31 cellular contexts compared by ENCODE assay signal in the genomic region with DNA sequence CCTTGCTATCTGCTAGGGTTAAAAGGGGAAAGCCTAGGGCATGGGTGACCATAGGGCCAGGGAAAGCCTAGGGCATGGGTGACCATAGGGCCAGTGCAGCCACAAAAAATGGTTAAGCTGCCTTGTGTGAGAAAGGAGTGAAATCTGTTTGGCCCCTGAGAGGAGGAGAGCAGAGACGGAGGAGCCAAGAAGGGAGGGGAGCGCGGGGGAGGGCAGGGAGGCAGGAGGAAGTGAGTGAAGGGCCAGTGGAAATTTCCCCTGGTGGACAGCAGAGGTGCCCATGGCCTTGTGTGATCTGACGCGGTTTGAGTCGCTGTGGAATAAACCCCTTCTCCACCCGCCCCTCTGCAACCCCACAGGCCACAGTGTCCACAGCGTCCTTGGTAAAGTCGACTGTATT. TPM values are rescaled to one million over a fixed set of nuclear protein-coding genes. Genes with fewer than 3 reads are reported as not detected.
"Had no signal": no experiment of that assay in that cellular context is flagged by ENCODE, and none has a peak within 500 bp of the region (broad histone marks: within the 10 kb centered on the region; RNA-seq: fewer than 3 reads in every experiment).

No MANE protein-coding gene starts in this region.

- H3K27ac Mint-ChIP-seq: memory B cell; mesothelial cell of epicardium; natural killer cell; stimulated activated memory B cell treated with anti-CD40 and anti-IgM and Interleukin-4, amounts not matched to agents 10 μg/mL and 1 μg/mL and 100 μg/mL, for 72 hours had no signal

- H3K4me1 ChIP-seq: colonic mucosa, neural progenitor cell had no signal

- DNase-seq: colonic mucosa; effector CD4-positive, alpha-beta T cell; foreskin melanocyte; kidney; left cardiac atrium; left ventricle myocardium inferior; lower lobe of right lung; natural killer cell; occipital lobe; pancreas; stimulated activated CD4-positive, alpha-beta T cell treated with anti-CD3 and anti-CD28 coated beads, Interleukin-15, amount 100 ng/mL, for 24 hours; stimulated activated CD4-positive, alpha-beta T cell treated with anti-CD3 and anti-CD28 coated beads, Interleukin-1b, Interleukin-23, amount 100 ng/mL, for 48 hours; stimulated activated CD4-positive, alpha-beta T cell treated with anti-CD3 and anti-CD28 coated beads, Interleukin-4, amount 100 ng/mL, for 24 hours; stimulated activated naive CD8-positive, alpha-beta T cell treated with anti-CD3 and anti-CD28 coated beads, Interleukin-15, amount 100 ng/mL, for 72 hours; transverse colon had no signal

- H3K9me3 ChIP-seq: colonic mucosa, left ventricle myocardium inferior, lower lobe of right lung, pancreas, prostate gland, spleen, thoracic aorta, transverse colon had no signal

- H3K27ac ChIP-seq: colonic mucosa, hepatocyte, left ventricle myocardium inferior, lower lobe of right lung, neural progenitor cell, pancreas, prostate gland, spleen, thoracic aorta, transverse colon had no signal

- H2AFZ ChIP-seq: hepatocyte, neural progenitor cell had no signal

- H3K9ac ChIP-seq: neural progenitor cell had no signal

- H3K27me3 Mint-ChIP-seq: stimulated activated naive CD8-positive, alpha-beta T cell treated with anti-CD3 and anti-CD28 coated beads, Interleukin-15, amount 100 ng/mL, for 72 hours had no signal

- H3K4me3 ChIP-seq: colonic mucosa, hepatocyte, left ventricle myocardium inferior, lower lobe of right lung, neural progenitor cell, pancreas, prostate gland, spleen, thoracic aorta, transverse colon had no signal

- H3K4me2 ChIP-seq: hepatocyte, neural progenitor cell had no signal

- H3K79me2 ChIP-seq: hepatocyte had no signal

- H3K36me3 ChIP-seq: colonic mucosa, left ventricle myocardium inferior, lower lobe of right lung, neural progenitor cell, pancreas, prostate gland, spleen, thoracic aorta, transverse colon had no signal

- H3K36me3 Mint-ChIP-seq: memory B cell; mesothelial cell of epicardium; natural killer cell; neural progenitor cell; stimulated activated memory B cell treated with anti-CD40 and anti-IgM and Interleukin-4, amounts not matched to agents 10 μg/mL and 1 μg/mL and 100 μg/mL, for 72 hours had no signal

- H3K4me3 Mint-ChIP-seq: memory B cell; mesothelial cell of epicardium; natural killer cell; neural progenitor cell; stimulated activated memory B cell treated with anti-CD40 and anti-IgM and Interleukin-4, amounts not matched to agents 10 μg/mL and 1 μg/mL and 100 μg/mL, for 72 hours; stimulated activated naive CD8-positive, alpha-beta T cell treated with anti-CD3 and anti-CD28 coated beads, Interleukin-15, amount 100 ng/mL, for 72 hours had no signal

- ATAC-seq: left cardiac atrium; lower lobe of right lung; natural killer cell; pancreas; stimulated activated memory B cell treated with anti-CD40 and anti-IgM and Interleukin-4, amounts not matched to agents 10 μg/mL and 1 μg/mL and 100 μg/mL, for 72 hours; stimulated activated naive CD8-positive, alpha-beta T cell treated with anti-CD3 and anti-CD28 coated beads, Interleukin-15, amount 100 ng/mL, for 72 hours had no signal

- H3K9me3 Mint-ChIP-seq: memory B cell; mesothelial cell of epicardium; natural killer cell; neural progenitor cell; stimulated activated memory B cell treated with anti-CD40 and anti-IgM and Interleukin-4, amounts not matched to agents 10 μg/mL and 1 μg/mL and 100 μg/mL, for 72 hours; stimulated activated naive CD8-positive, alpha-beta T cell treated with anti-CD3 and anti-CD28 coated beads, Interleukin-15, amount 100 ng/mL, for 72 hours had no signal

- H3K27me3 ChIP-seq: colonic mucosa, pancreas had no signal

- FAIRE-seq: kidney, pancreas had no signal

RNA-seq across cellular contexts. Expression of gene AQP6, which starts 0.6 kb away (rescaled TPM):
- total RNA-seq: colonic mucosa, dermis microvascular lymphatic vessel endothelial cell, hepatocyte, left ventricle myocardium inferior, myocyte, natural killer cell, renal cortical epithelial cell, thoracic aorta had no signal

RNA-seq across cellular contexts. Expression of gene AQP5, which starts 10.4 kb away (rescaled TPM):
- total RNA-seq: colonic mucosa, myocyte, natural killer cell, renal cortical epithelial cell, subcutaneous adipose tissue, transverse colon had no signal

RNA-seq across cellular contexts. Expression of gene AQP2, which starts 21.6 kb away (rescaled TPM):
- total RNA-seq: colonic mucosa, dermis microvascular lymphatic vessel endothelial cell, left ventricle myocardium inferior, lower lobe of right lung, mesothelial cell of epicardium, mucosa of gallbladder, myocyte, natural killer cell, occipital lobe, skeletal muscle tissue, spleen, subcutaneous adipose tissue, transverse colon, urinary bladder had no signal
- polyA plus RNA-seq: esophagus, spleen had no signal
